13 cellular contexts compared by ENCODE assay signal in the genomic region with DNA sequence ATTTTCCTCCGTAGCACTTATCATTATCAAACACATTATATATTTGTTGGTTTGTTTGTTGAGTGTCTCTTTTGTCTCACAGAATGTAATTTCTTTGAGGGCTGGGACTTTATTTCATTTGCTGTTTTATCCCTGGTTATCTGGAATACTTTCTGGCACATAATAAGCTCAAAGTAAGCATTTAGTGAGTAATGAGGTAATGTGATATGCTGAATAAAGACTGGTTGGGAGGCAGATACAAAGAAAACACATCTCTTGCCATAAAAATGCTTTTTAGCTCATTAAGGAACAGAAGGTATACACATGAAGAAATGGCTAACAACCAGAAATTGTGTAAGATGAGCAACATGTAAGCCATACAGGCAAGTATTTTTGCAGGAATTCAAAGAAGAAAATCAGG.
DNase-seq lines count a peak whose midpoint lies in the region; ATAC-seq lines count a peak whose summit lies in the region.
"Had no signal": no experiment of that assay in that cellular context is flagged by ENCODE, and none has a peak within 500 bp of the region (broad histone marks: within the 10 kb centered on the region; RNA-seq: fewer than 3 reads in every experiment).

No MANE protein-coding gene starts in this region.

- DNase-seq in NCI-H1105 (lab: John Stamatoyannopoulos, UW) (peak; percentile 71), NCI-H2081 (lab: John Stamatoyannopoulos, UW) (peak; percentile 19 to 63), NCI-H69 (lab: John Stamatoyannopoulos, UW) (peak; percentile 88), left kidney (ENCODE audit: low read depth, low spot score) (peak; percentile 2), germinal center (ENCODE audit: low spot score) (no peak)
- DNase-seq in activated CD4-positive, alpha-beta T cell treated with anti-CD3 and anti-CD28 coated beads for 1 hour: no peak
- DNase-seq: AML-193, GDM1, H9, Karpas-422, NCI-H1694 treated with DMSO at 0.1 percent for 48 hours, Peyer's patch had no signal

- ATAC-seq in HG03095 (IDR thresholded peaks at IDR 0.05; ENCODE audit: unreplicated experiment): no peak

Comparison
In these comparisons a context has a peak if more than half of its experiments do, and no peak if none do; other contexts are left out.
1. DNase-seq: peak in NCI-H1105 (single experiment), NCI-H2081 (2 of 2), NCI-H69 (single experiment) and left kidney (single experiment); none in germinal center (single experiment) and activated CD4-positive, alpha-beta T cell treated with anti-CD3 and anti-CD28 coated beads for 1 hour (single experiment).